21 cellular contexts compared by ENCODE assay signal in the genomic region with DNA sequence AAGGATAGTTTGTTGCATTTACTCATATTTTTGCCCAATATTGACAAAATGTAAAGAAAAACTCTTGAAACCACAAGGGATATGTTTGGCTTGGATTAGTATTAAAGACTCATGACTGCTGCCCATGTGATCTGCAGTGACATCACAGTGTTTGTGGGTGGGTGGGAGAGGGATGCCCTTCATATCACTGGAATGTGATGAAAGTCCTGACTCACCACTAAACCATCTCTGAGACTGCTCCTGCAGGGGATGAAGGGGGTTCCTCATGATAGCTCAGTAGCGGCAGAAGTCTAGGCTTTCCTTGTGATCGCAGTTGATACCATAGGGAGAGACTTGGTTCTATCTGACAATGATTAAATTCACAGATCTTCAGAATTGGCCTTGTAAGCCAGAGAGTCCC.
A peak's percentile ranks its signal among the peaks of the same experiment; 100 is the strongest.
DNase-seq lines count a peak whose midpoint lies in the region; ATAC-seq lines count a peak whose summit lies in the region.
"Had no signal": no experiment of that assay in that cellular context is flagged by ENCODE, and none has a peak within 500 bp of the region (broad histone marks: within the 10 kb centered on the region; RNA-seq: fewer than 3 reads in every experiment).

No MANE protein-coding gene starts in this region.

- in situ Hi-C loops in SK-MEL-5 (cut with HindIII; ENCODE audit: low pct_unique_long_range_greater_than_20kb, low sequenced_read_pairs): no loop called here

- no peak for ATAC-seq in HG03460 (IDR thresholded peaks at IDR 0.05; ENCODE audit: unreplicated experiment)
- ATAC-seq: activated CD4-positive, CD25-positive, alpha-beta regulatory T cell treated with anti-CD3 and anti-CD28 coated beads, Interleukin-2, amount 50 U/mL, for 24 hours; heart right ventricle; stimulated activated memory B cell treated with anti-CD40 and anti-IgM and Interleukin-4, amounts not matched to agents 10 μg/mL and 1 μg/mL and 100 μg/mL, for 72 hours had no signal

- peak; percentile 13 for DNase-seq in H4 (ENCODE audit: low spot score)
- peak; percentile 7 for DNase-seq in SK-MEL-5 (ENCODE audit: low read depth, low spot score)
- peak; percentile 84 for DNase-seq in foreskin melanocyte
- peak; percentile 44 for DNase-seq in renal cortical epithelial cell (ENCODE audit: low read depth)
- no peak for DNase-seq in anterior cingulate cortex (lab: John Stamatoyannopoulos, UW)
- no peak for DNase-seq in GM19240 (ENCODE audit: insufficient read length, low spot score)
- DNase-seq in NCI-H526 treated with DMSO at 0.1 percent for 48 hours (lab: John Stamatoyannopoulos, UW): no peak
- DNase-seq: activated CD4-positive, alpha-beta memory T cell treated with anti-CD3 and anti-CD28 coated beads, Interleukin-2, amount 10 ng/mL, durations not matched to agents 7 days and 5 days; dermis blood vessel endothelial cell; DMS 273 treated with DMSO at 0.1 percent for 48 hours; GF-D8; heart right ventricle; immature natural killer cell; NCI-H2081 treated with DMSO at 0.1 percent for 48 hours; NCI-H446 treated with DMSO at 0.1 percent for 48 hours; NK-92 treated with Interleukin-12 subunit alpha and Interleukin-12 subunit beta, amount 100 ng/mL, for 24 hours; Peyer's patch; small intestine had no signal

Comparison
In these comparisons a context has a peak if more than half of its experiments do, and no peak if none do; other contexts are left out.
1. DNase-seq: peak in H4 (single experiment), SK-MEL-5 (single experiment), foreskin melanocyte (single experiment) and renal cortical epithelial cell (single experiment); none in anterior cingulate cortex (0 of 58), GM19240 (single experiment) and NCI-H526 treated with DMSO at 0.1 percent for 48 hours (single experiment).